In the genomic region with DNA sequence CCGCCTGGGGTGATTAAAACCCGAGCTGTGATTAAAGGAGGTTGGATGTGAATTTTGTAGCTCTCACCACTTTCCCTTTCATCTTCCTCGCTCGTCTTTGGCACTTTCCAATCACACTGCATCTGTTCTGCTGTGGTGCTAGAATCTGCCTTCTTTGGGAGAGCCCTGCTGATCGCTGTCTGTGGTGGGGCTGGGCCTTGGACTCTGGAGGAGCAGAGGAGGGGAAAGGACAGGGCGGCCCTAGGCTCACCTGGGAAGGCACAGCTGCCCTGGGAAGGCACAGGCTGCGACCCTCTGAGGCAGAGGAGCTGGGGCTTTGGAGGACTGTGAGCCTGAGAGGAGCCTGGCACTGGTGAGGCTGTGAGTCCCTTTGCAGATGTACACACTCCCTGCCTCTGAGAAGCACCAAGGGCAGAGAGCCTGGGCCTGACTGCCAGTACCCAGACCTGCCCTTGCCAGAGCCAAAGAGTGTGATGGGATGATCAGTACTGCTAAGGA, we compare ENCODE assay signal across 17 cellular contexts.
A peak's percentile ranks its signal among the peaks of the same experiment; 100 is the strongest.
DNase-seq lines count a peak whose midpoint lies in the region; ATAC-seq and TF ChIP-seq lines count a peak whose summit lies in the region.
"Had no signal": no experiment of that assay in that cellular context is flagged by ENCODE, and none has a peak within 500 bp of the region (broad histone marks: within the 10 kb centered on the region; RNA-seq: fewer than 3 reads in every experiment).

No MANE protein-coding gene starts in this region.

- POLR2A ChIA-PET in GM10248 (lab: Yijun Ruan, JAX): no interaction called here

- 75 to 79% methylated on average over 7 of the region's 7 CpGs for WGBS in lower leg skin, 2 donors
- WGBS in spleen, 5 donors: 77 to 90% (median 84%) methylated on average over 6 to 7 of the region's 7 CpGs

- no peaks in the 10 kb centered on the region for H3K4me1 Mint-ChIP-seq in activated naive CD4-positive, alpha-beta T cell treated with anti-CD3 and anti-CD28 coated beads, Interleukin-2, amount 50 U/mL, for 24 hours

- CTCF ChIA-PET in GM10248 (lab: Yijun Ruan, JAX): no interaction called here

- no peak overlapping the region for H3K27ac ChIP-seq in spleen
- H3K27ac ChIP-seq: BLaER1 treated with 17β-estradiol and CSF1 and Interleukin-3, amounts not matched to agents 10 nM and 100 nM had no signal

- H3K4me3 ChIP-seq in lower leg skin (ENCODE audit: low read depth, poor library complexity, severe bottlenecking) (no peak overlapping the region), spleen (no peak overlapping the region)
- H3K4me3 ChIP-seq: BLaER1 treated with 17β-estradiol and CSF1 and Interleukin-3, amounts not matched to agents 10 nM and 100 nM; K562 had no signal

- TF ChIP-seq POLR2A in lower leg skin (IDR thresholded peaks at IDR 0.05) (no peak), spleen (IDR thresholded peaks at IDR 0.05) (no peak)

- H3K27me3 ChIP-seq in spleen (replicated peaks in 1 of 7): peaks cover 0 to 5% (median 0%) of the 10 kb centered on the region in 7 donors
- H3K27me3 ChIP-seq: BLaER1 treated with 17β-estradiol and CSF1 and Interleukin-3, amounts not matched to agents 10 nM and 100 nM had no signal

- intact Hi-C loops in lower leg skin (cut with DNase I; ENCODE audit: low total_unique reads) (no loop called here), spleen (cut with DNase I; ENCODE audit: low total_unique reads) (no loop called here)

- H3K9me3 ChIP-seq in spleen: no peaks in the 10 kb centered on the region

- peak overlapping the region; percentile 21 for H3K27ac Mint-ChIP-seq in activated naive CD4-positive, alpha-beta T cell treated with anti-CD3 and anti-CD28 coated beads, Interleukin-2, amount 50 U/mL, for 24 hours
- H3K27ac Mint-ChIP-seq: HFFc6 had no signal

- no peaks in the 10 kb centered on the region for H3K36me3 Mint-ChIP-seq in activated naive CD4-positive, alpha-beta T cell treated with anti-CD3 and anti-CD28 coated beads, Interleukin-2, amount 50 U/mL, for 24 hours

- H3K27me3 Mint-ChIP-seq in activated naive CD4-positive, alpha-beta T cell treated with anti-CD3 and anti-CD28 coated beads, Interleukin-2, amount 50 U/mL, for 24 hours: no peaks in the 10 kb centered on the region

- H3K4me1 ChIP-seq in spleen: no peaks in the 10 kb centered on the region

- DNase-seq in activated naive CD4-positive, alpha-beta T cell (lab: John Stamatoyannopoulos, UW): no peak
- DNase-seq in GM10248 (ENCODE audit: extremely low spot score) (peak; percentile 5), lower leg skin (ENCODE audit: low spot score in 2 of 2) (peak; percentile 9 to 75), spleen (peak; percentile 47), NCI-H1092 (lab: John Stamatoyannopoulos, UW) (no peak)
- DNase-seq: DND-41, GDM1, HFFc6, NCI-H1417, NCI-H2029, NCI-H2171 treated with DMSO at 0.1 percent for 48 hours, NCI-H748 treated with DMSO at 0.1 percent for 48 hours, RPMI8226 had no signal

- TF ChIP-seq CTCF in GM10248 (IDR thresholded peaks at IDR 0.05; ENCODE audit: control extremely low read depth, extremely low read depth, low read depth, missing control alignments): no peak
- TF ChIP-seq CTCF in lower leg skin (IDR thresholded peaks at IDR 0.05): no peak
- TF ChIP-seq CTCF in spleen (IDR thresholded peaks at IDR 0.05 in 8 of 11, conservative IDR thresholded peaks at IDR 0.05 in 3 of 11): no peak

- H3K36me3 ChIP-seq in spleen: no peaks in the 10 kb centered on the region
- H3K36me3 ChIP-seq: BLaER1 treated with 17β-estradiol and CSF1 and Interleukin-3, amounts not matched to agents 10 nM and 100 nM had no signal

- peaks cover 7% of the 10 kb centered on the region for H3K9me3 Mint-ChIP-seq in activated naive CD4-positive, alpha-beta T cell treated with anti-CD3 and anti-CD28 coated beads, Interleukin-2, amount 50 U/mL, for 24 hours

- no peak for ATAC-seq in GM21390 (IDR thresholded peaks at IDR 0.05; ENCODE audit: unreplicated experiment)
- ATAC-seq: K562 had no signal

- no peak overlapping the region for H3K4me3 Mint-ChIP-seq in activated naive CD4-positive, alpha-beta T cell treated with anti-CD3 and anti-CD28 coated beads, Interleukin-2, amount 50 U/mL, for 24 hours
- H3K4me3 Mint-ChIP-seq: HFFc6 had no signal

Comparison
In these comparisons a context has a peak if more than half of its experiments do, and no peak if none do; other contexts are left out.
1. DNase-seq: peak in GM10248 (single experiment), lower leg skin (2 of 2) and spleen (single experiment); none in activated naive CD4-positive, alpha-beta T cell (0 of 4) and NCI-H1092 (single experiment).